ENCODE assay signal across 20 cellular contexts in the genomic region with DNA sequence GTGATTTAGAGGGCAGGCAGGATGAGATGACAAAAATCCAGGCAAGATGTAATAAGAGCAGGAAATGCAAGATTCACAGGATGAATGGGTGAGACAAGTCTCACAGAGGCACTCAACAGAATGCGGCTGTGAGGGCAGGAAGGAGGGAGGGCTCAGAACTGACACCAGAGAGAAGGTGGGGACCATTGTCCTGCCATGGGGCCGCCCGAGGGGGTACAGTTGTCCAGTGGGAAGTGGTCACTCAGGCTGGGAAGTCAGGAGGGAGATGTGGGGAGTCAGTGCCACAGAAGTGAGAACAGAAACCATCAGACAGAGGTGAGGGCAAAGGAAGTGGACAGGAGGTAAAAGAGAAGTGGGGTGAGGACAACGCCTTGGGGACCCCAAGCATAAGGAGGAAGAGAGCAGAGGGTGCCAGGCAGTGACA. TPM values are rescaled to one million over a fixed set of nuclear protein-coding genes. Genes with fewer than 3 reads are reported as not detected.
A peak's percentile ranks its signal among the peaks of the same experiment; 100 is the strongest.
DNase-seq lines count a peak whose midpoint lies in the region; ATAC-seq, FAIRE-seq and TF ChIP-seq lines count a peak whose summit lies in the region.
"Had no signal": no experiment of that assay in that cellular context is flagged by ENCODE, and none has a peak within 500 bp of the region (broad histone marks: within the 10 kb centered on the region; RNA-seq: fewer than 3 reads in every experiment).

No MANE protein-coding gene starts in this region.

- DNase-seq in A549 (ENCODE audit: low read depth in 1 of 2, low spot score in 1 of 2): peak in 1 of 2 experiments; percentile 35
- peak; percentile 27 for DNase-seq in GM13976 (ENCODE audit: low spot score)
- no peak for DNase-seq in activated CD8-positive, alpha-beta T cell treated with anti-CD3 and anti-CD28 coated beads for 36 hours
- DNase-seq in memory B cell (ENCODE audit: low spot score in 2 of 2): no peak
- DNase-seq in left ventricle myocardium inferior: no peak
- DNase-seq in erythroblast (lab: John Stamatoyannopoulos, UW): no peak
- no peak for DNase-seq in stimulated activated CD4-positive, alpha-beta T cell treated with anti-CD3 and anti-CD28 coated beads, Interleukin-4, amount 100 ng/mL, for 1 hour
- DNase-seq in hippocampal formation (lab: John Stamatoyannopoulos, UW): no peak
- DNase-seq: amniotic stem cell; cortex of kidney; DMS79; HCEC 1CT; hypothalamus; left lung; NCI-H1436; NCI-H510A treated with DMSO at 0.1 percent for 48 hours; Peyer's patch; stimulated activated naive CD8-positive, alpha-beta T cell treated with anti-CD3 and anti-CD28 coated beads, Interleukin-15, amount 100 ng/mL, for 72 hours; WERI-Rb-1 had no signal

- H3K27ac ChIP-seq in A549 (peak overlapping the region; percentile 83 to 88; a peak in 4 of 6 replicates), left ventricle myocardium inferior (replicated peaks) (no peak overlapping the region)
- H3K27ac ChIP-seq: neural progenitor cell, WERI-Rb-1 had no signal

- H3K4me3 ChIP-seq in A549: no peak overlapping the region
- no peak overlapping the region for H3K4me3 ChIP-seq in left ventricle myocardium inferior
- H3K4me3 ChIP-seq: left lung, neural progenitor cell, Peyer's patch had no signal

- H3K27me3 ChIP-seq in left ventricle myocardium inferior (ENCODE audit: low read depth): no peaks in the 10 kb centered on the region
- H3K27me3 ChIP-seq: left lung, neural progenitor cell, Peyer's patch had no signal

- H3K27me3 Mint-ChIP-seq in activated CD8-positive, alpha-beta T cell treated with anti-CD3 and anti-CD28 coated beads for 36 hours: no peaks in the 10 kb centered on the region
- no peaks in the 10 kb centered on the region for H3K27me3 Mint-ChIP-seq in memory B cell
- H3K27me3 Mint-ChIP-seq: stimulated activated naive CD8-positive, alpha-beta T cell treated with anti-CD3 and anti-CD28 coated beads, Interleukin-15, amount 100 ng/mL, for 72 hours had no signal

- TF ChIP-seq CTCF in A549 (IDR thresholded peaks at IDR 0.05) (no peak), GM13976 (IDR thresholded peaks at IDR 0.05; ENCODE audit: borderline replicate concordance, control extremely low read depth, extremely low read depth, insufficient read depth, missing control alignments) (no peak), left ventricle myocardium inferior (IDR thresholded peaks at IDR 0.05; ENCODE audit: borderline replicate concordance) (no peak)
- no peak for TF ChIP-seq CTCF in activated CD8-positive, alpha-beta T cell treated with anti-CD3 and anti-CD28 coated beads for 36 hours (IDR thresholded peaks at IDR 0.05)

- H3K4me1 Mint-ChIP-seq in activated CD8-positive, alpha-beta T cell treated with anti-CD3 and anti-CD28 coated beads for 36 hours (ENCODE audit: low read depth): peaks cover 18% of the 10 kb centered on the region
- peaks cover 22% of the 10 kb centered on the region for H3K4me1 Mint-ChIP-seq in memory B cell

- TF ChIP-seq POLR2A in A549 (IDR thresholded peaks at IDR 0.05; ENCODE audit: low read length): no peak
- TF ChIP-seq POLR2A in erythroblast (IDR thresholded peaks at IDR 0.05; ENCODE audit: low read length): no peak

- no peak overlapping the region for H3K4me3 Mint-ChIP-seq in activated CD8-positive, alpha-beta T cell treated with anti-CD3 and anti-CD28 coated beads for 36 hours
- peak overlapping the region; percentile 50 for H3K4me3 Mint-ChIP-seq in memory B cell
- H3K4me3 Mint-ChIP-seq: neural progenitor cell; stimulated activated naive CD8-positive, alpha-beta T cell treated with anti-CD3 and anti-CD28 coated beads, Interleukin-15, amount 100 ng/mL, for 72 hours had no signal

- peaks cover 63% of the 10 kb centered on the region for H3K4me1 ChIP-seq in A549
- peaks cover 29% of the 10 kb centered on the region for H3K4me1 ChIP-seq in left ventricle myocardium inferior
- H3K4me1 ChIP-seq: neural progenitor cell had no signal

- intact Hi-C loops in activated CD8-positive, alpha-beta T cell treated with anti-CD3 and anti-CD28 coated beads for 36 hours (cut with micrococcal nuclease): no loop called here
- intact Hi-C loops in left ventricle myocardium inferior (cut with micrococcal nuclease): no loop called here

- CTCF ChIA-PET in A549 (lab: Yijun Ruan, JAX): interaction anchor here (1.0 to 1.7 kb wide), 3 partner anchors 9 to 18 kb away, joined by 3 to 7 read pairs (median 4); no protein-coding TSS in a partner anchor
- CTCF ChIA-PET in activated CD8-positive, alpha-beta T cell treated with anti-CD3 and anti-CD28 coated beads for 36 hours (lab: Charles Lee): no interaction called here

- no peaks in the 10 kb centered on the region for H3K9me3 Mint-ChIP-seq in activated CD8-positive, alpha-beta T cell treated with anti-CD3 and anti-CD28 coated beads for 36 hours
- no peaks in the 10 kb centered on the region for H3K9me3 Mint-ChIP-seq in memory B cell
- H3K9me3 Mint-ChIP-seq: neural progenitor cell; stimulated activated naive CD8-positive, alpha-beta T cell treated with anti-CD3 and anti-CD28 coated beads, Interleukin-15, amount 100 ng/mL, for 72 hours had no signal

- ATAC-seq in A549 (no peak), memory B cell (ENCODE audit: low read depth) (peak; percentile 68)
- ATAC-seq in activated CD8-positive, alpha-beta T cell treated with anti-CD3 and anti-CD28 coated beads for 36 hours: no peak
- ATAC-seq: left lung; stimulated activated naive CD8-positive, alpha-beta T cell treated with anti-CD3 and anti-CD28 coated beads, Interleukin-15, amount 100 ng/mL, for 72 hours had no signal

- no peak for FAIRE-seq in A549 (lab: Jason Lieb, UNC)

- H3K4me2 ChIP-seq in A549: no peak overlapping the region
- H3K4me2 ChIP-seq: neural progenitor cell had no signal

- H3K36me3 Mint-ChIP-seq in activated CD8-positive, alpha-beta T cell treated with anti-CD3 and anti-CD28 coated beads for 36 hours (ENCODE audit: low read depth): no peaks in the 10 kb centered on the region
- no peaks in the 10 kb centered on the region for H3K36me3 Mint-ChIP-seq in memory B cell
- H3K36me3 Mint-ChIP-seq: neural progenitor cell had no signal

- POLR2A ChIA-PET in A549 (lab: Yijun Ruan, JAX): interaction anchor here (0.6 kb wide), 1 partner anchor 206 kb away, joined by 3 read pairs; no protein-coding TSS in a partner anchor
- POLR2A ChIA-PET in activated CD8-positive, alpha-beta T cell treated with anti-CD3 and anti-CD28 coated beads for 36 hours (lab: Charles Lee): no interaction called here

- WGBS in A549 (ENCODE audit: missing lambda C conversion rate): 64% methylated on average over 4 of the region's 4 CpGs

- in situ Hi-C loops in GM13976 (cut with MboI; ENCODE audit: low sequenced_read_pairs, unreplicated experiment): no loop called here

- H3K36me3 ChIP-seq in left ventricle myocardium inferior: no peaks in the 10 kb centered on the region
- H3K36me3 ChIP-seq: left lung, neural progenitor cell, Peyer's patch, WERI-Rb-1 had no signal

- peak overlapping the region; percentile 26 for H3K27ac Mint-ChIP-seq in activated CD8-positive, alpha-beta T cell treated with anti-CD3 and anti-CD28 coated beads for 36 hours
- no peak overlapping the region for H3K27ac Mint-ChIP-seq in memory B cell
- H3K27ac Mint-ChIP-seq: neural progenitor cell had no signal

- no peak for TF ChIP-seq EP300 in A549 (IDR thresholded peaks at IDR 0.05)

- no peak for TF ChIP-seq RAD21 in A549 (conservative IDR thresholded peaks at IDR 0.05 in 1 of 2, IDR thresholded peaks at IDR 0.05 in 1 of 2)

- no peaks in the 10 kb centered on the region for H3K9me3 ChIP-seq in A549
- H3K9me3 ChIP-seq in left ventricle myocardium inferior (replicated peaks): no peaks in the 10 kb centered on the region
- H3K9me3 ChIP-seq: left lung, Peyer's patch had no signal

TF ChIP-seq in A549, 52 proteins besides CTCF, POLR2A, EP300 and RAD21:
- TF ChIP-seq NFE2L2 (conservative IDR thresholded peaks at IDR 0.05; ENCODE audit: low read length) (no peak), HOXB5 (CRISPR knock-in tag; IDR thresholded peaks at IDR 0.05) (no peak), GATA3 (IDR thresholded peaks at IDR 0.05; ENCODE audit: borderline replicate concordance) (no peak), RCOR1 (IDR thresholded peaks at IDR 0.05; ENCODE audit: low read depth, low read length) (no peak), HEYL (CRISPR knock-in tag; IDR thresholded peaks at IDR 0.05) (no peak)
- TF ChIP-seq, protein P1, sequence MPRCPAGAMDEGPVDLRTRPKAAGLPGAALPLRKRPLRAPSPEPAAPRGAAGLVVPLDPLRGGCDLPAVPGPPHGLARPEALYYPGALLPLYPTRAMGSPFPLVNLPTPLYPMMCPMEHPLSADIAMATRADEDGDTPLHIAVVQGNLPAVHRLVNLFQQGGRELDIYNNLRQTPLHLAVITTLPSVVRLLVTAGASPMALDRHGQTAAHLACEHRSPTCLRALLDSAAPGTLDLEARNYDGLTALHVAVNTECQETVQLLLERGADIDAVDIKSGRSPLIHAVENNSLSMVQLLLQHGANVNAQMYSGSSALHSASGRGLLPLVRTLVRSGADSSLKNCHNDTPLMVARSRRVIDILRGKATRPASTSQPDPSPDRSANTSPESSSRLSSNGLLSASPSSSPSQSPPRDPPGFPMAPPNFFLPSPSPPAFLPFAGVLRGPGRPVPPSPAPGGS (IDR thresholded peaks at IDR 0.05): no peak
- TF ChIP-seq, protein P2, sequence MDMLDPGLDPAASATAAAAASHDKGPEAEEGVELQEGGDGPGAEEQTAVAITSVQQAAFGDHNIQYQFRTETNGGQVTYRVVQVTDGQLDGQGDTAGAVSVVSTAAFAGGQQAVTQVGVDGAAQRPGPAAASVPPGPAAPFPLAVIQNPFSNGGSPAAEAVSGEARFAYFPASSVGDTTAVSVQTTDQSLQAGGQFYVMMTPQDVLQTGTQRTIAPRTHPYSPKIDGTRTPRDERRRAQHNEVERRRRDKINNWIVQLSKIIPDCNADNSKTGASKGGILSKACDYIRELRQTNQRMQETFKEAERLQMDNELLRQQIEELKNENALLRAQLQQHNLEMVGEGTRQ (IDR thresholded peaks at IDR 0.05): no peak

RNA-seq across cellular contexts. Expression of a gene that starts 8.9 kb away (rescaled TPM):
- 33.4 and 39.0 TPM in 2 replicates for polyA plus RNA-seq in A549 (2011; rRNA removed)
- 27.4 and 35.7 TPM in 2 replicates for polyA plus RNA-seq in A549 (2012; cell fraction: cytosol; rRNA removed)
- polyA plus RNA-seq in A549 (2012; cell fraction: nucleus; rRNA removed): 31.5 and 36.7 TPM in 2 replicates
- polyA plus RNA-seq in A549 (2017; fragmentation: RNase III; extraction: RNeasy Plus Mini Kit Qiagen cat#74134 plus additional on column Dnase treatment): 17.3 to 19.6 TPM (median 19.0 TPM) in 3 replicates
- 56.5 and 69.9 TPM in 2 replicates for polyA minus RNA-seq in A549 (2011; rRNA and poly(A)+ RNA removed)
- 1 to 10 TPM; 5.2 to 5.6 TPM for total RNA-seq in activated CD8-positive, alpha-beta T cell treated with anti-CD3 and anti-CD28 coated beads for 36 hours
- total RNA-seq in left ventricle myocardium inferior: 14.5 TPM

RNA-seq across cellular contexts. Expression of a gene that starts 42.1 kb away (rescaled TPM):
- polyA plus RNA-seq in A549 (2011; rRNA removed) (2.5 and 2.7 TPM in 2 replicates), A549 (2017; fragmentation: RNase III; extraction: RNeasy Plus Mini Kit Qiagen cat#74134 plus additional on column Dnase treatment) (11.6 to 16.3 TPM (median 13.6 TPM) in 3 replicates)
- 3.9 and 4.1 TPM in 2 replicates for polyA plus RNA-seq in A549 (2012; cell fraction: cytosol; rRNA removed)
- polyA plus RNA-seq in A549 (2012; cell fraction: nucleus; rRNA removed): 2.0 and 2.4 TPM in 2 replicates
- polyA minus RNA-seq in A549 (2011; rRNA and poly(A)+ RNA removed): 1.7 and 2.4 TPM in 2 replicates
- total RNA-seq in activated CD8-positive, alpha-beta T cell treated with anti-CD3 and anti-CD28 coated beads for 36 hours: not detected
- 0.49 TPM for total RNA-seq in left ventricle myocardium inferior
- total RNA-seq: Peyer's patch had no signal
